Comparison of ENCODE assay signal across 13 cellular contexts in genomic region chr22:24426859-24427499, GRCh38. TPM values are rescaled to one million over a fixed set of nuclear protein-coding genes. Genes with fewer than 3 reads are reported as not detected.
A peak's percentile ranks its signal among the peaks of the same experiment; 100 is the strongest.
DNase-seq lines count a peak whose midpoint lies in the region; ATAC-seq, FAIRE-seq and TF ChIP-seq lines count a peak whose summit lies in the region.
"Had no signal": no experiment of that assay in that cellular context is flagged by ENCODE, and none has a peak within 500 bp of the region (broad histone marks: within the 10 kb centered on the region; RNA-seq: fewer than 3 reads in every experiment).

No MANE protein-coding gene starts in this region.

- no peaks in the 10 kb centered on the region for H3K9me2 ChIP-seq in SU-DHL-6 (replicated peaks; ENCODE audit: insufficient read depth, low read length)

- no peak for FAIRE-seq in HepG2 (lab: Jason Lieb, UNC)

- in situ Hi-C loops in HepG2 (cut with HindIII; ENCODE audit: extremely low pct_ligation_motif_present, low pct_unique_long_range_greater_than_20kb) (no loop called here), HAP-1 (cut with MboI; ENCODE audit: low sequenced_read_pairs) (no loop called here)

- TF ChIP-seq RAD21 in liver (IDR thresholded peaks at IDR 0.05) = no peak
- no peak for TF ChIP-seq RAD21 in HepG2 (CRISPR knock-in tag; IDR thresholded peaks at IDR 0.05)

- H3K36me3 ChIP-seq in liver (ENCODE audit: control insufficient read depth in 4 of 4, insufficient read depth in 3 of 4, low read depth in 1 of 4, low read length in 3 of 4) (no peaks in the 10 kb centered on the region), HepG2 (replicated peaks in 1 of 2; ENCODE audit: control insufficient read depth in 1 of 2, insufficient read depth in 2 of 2, low read length in 2 of 2) (no peaks in the 10 kb centered on the region), SU-DHL-6 (ENCODE audit: low read length) (no peaks in the 10 kb centered on the region), HAP-1 (replicated peaks) (no peaks in the 10 kb centered on the region)
- H3K36me3 ChIP-seq: MG63 had no signal

- POLR2A ChIA-PET in HepG2 (lab: Yijun Ruan, JAX) = interaction anchor here (1.2 kb wide), 1 partner anchor 79 kb away, joined by 3 read pairs; no protein-coding TSS in a partner anchor

- H3K27me3 ChIP-seq in liver (ENCODE audit: control insufficient read depth in 4 of 4, insufficient read depth in 4 of 4, low read length in 3 of 4) (no peaks in the 10 kb centered on the region), HepG2 (ENCODE audit: control insufficient read depth in 1 of 2, insufficient read depth in 2 of 2, low read length in 2 of 2) (peaks cover 0 to 4% of the 10 kb centered on the region in 2 experiments; a peak in 2 of 5 replicates), SU-DHL-6 (ENCODE audit: low read length) (no peaks in the 10 kb centered on the region), HAP-1 (ENCODE audit: low read depth) (no peaks in the 10 kb centered on the region)
- H3K27me3 ChIP-seq: MG63 had no signal

- CTCF ChIA-PET in HepG2 (lab: Yijun Ruan, JAX; ENCODE audit: low intra/inter-chr PET ratio, low total read pairs) = no interaction called here

- H3K9me3 ChIP-seq in liver (ENCODE audit: control insufficient read depth in 4 of 4, low read length in 3 of 4) (no peaks in the 10 kb centered on the region), HepG2 (ENCODE audit: low read length) (no peaks in the 10 kb centered on the region), SU-DHL-6 (ENCODE audit: insufficient read depth, low read length) (no peaks in the 10 kb centered on the region), HAP-1 (no peaks in the 10 kb centered on the region)
- H3K9me3 ChIP-seq: MG63, mucosa of descending colon had no signal

- H3K4me2 ChIP-seq in HepG2 (ENCODE audit: low read depth, low read length) (no peak overlapping the region), SU-DHL-6 (ENCODE audit: low read depth, low read length, poor library complexity, severe bottlenecking) (peak overlapping the region; percentile 77)

- H3K9ac ChIP-seq in liver (ENCODE audit: low read depth in 1 of 2, low read length in 2 of 2) = no peak overlapping the region
- H3K9ac ChIP-seq in HepG2 (ENCODE audit: insufficient read depth, low read depth, low read length) = no peak overlapping the region
- peak overlapping the region; percentile 87 for H3K9ac ChIP-seq in SU-DHL-6 (ENCODE audit: low read length)

- no peak for DNase-seq in HepG2 (ENCODE audit: low spot score)
- no peak for DNase-seq in immature natural killer cell
- no peak for DNase-seq in NCI-H2196 (lab: John Stamatoyannopoulos, UW; ENCODE audit: unreplicated experiment)
- DNase-seq in NCI-H446 treated with DMSO at 0.1 percent for 48 hours (lab: John Stamatoyannopoulos, UW) = no peak
- DNase-seq in HAP-1 (ENCODE audit: low spot score in 2 of 2) = no peak
- DNase-seq: AML-193, cerebellar nuclear complex, MG63, NCI-H510A treated with DMSO at 0.1 percent for 48 hours had no signal

- no peak overlapping the region for H3K4me3 ChIP-seq in liver (ENCODE audit: low read depth in 1 of 3, low read length in 3 of 3)
- no peak overlapping the region for H3K4me3 ChIP-seq in HepG2 (replicated peaks in 1 of 3; ENCODE audit: insufficient read depth in 1 of 3, low read depth in 2 of 3, low read length in 3 of 3)
- peak overlapping the region; percentile 69 for H3K4me3 ChIP-seq in SU-DHL-6 (ENCODE audit: insufficient read depth, low read length, poor library complexity, severe bottlenecking)
- H3K4me3 ChIP-seq in HAP-1 = no peak overlapping the region
- H3K4me3 ChIP-seq: MG63, mucosa of descending colon had no signal

- peak overlapping the region; percentile 46 to 79 (median 75) for H3K4me3 Mint-ChIP-seq in immature natural killer cell

- TF ChIP-seq CTCF in liver (IDR thresholded peaks at IDR 0.05; ENCODE audit: low read depth, low read length, missing input control) = no peak
- no peak for TF ChIP-seq CTCF in HepG2 (CRISPR knock-in tag; IDR thresholded peaks at IDR 0.05)
- no peak for TF ChIP-seq CTCF in SU-DHL-6 (IDR thresholded peaks at IDR 0.05; ENCODE audit: insufficient read depth, low read length, poor library complexity, severe bottlenecking)

- ATAC-seq in HepG2 = no peak
- no peak for ATAC-seq in GM21723 (IDR thresholded peaks at IDR 0.05; ENCODE audit: unreplicated experiment)

- no peak for TF ChIP-seq POLR2A in HepG2 (IDR thresholded peaks at IDR 0.05; ENCODE audit: insufficient read depth in 1 of 2, low read depth in 2 of 2, low read length in 2 of 2)

- peaks cover 41 to 43% of the 10 kb centered on the region in 2 donors for H3K4me1 Mint-ChIP-seq in immature natural killer cell

- H3K27me3 Mint-ChIP-seq in immature natural killer cell (ENCODE audit: low read depth in 3 of 3) = peaks cover 4 to 14% (median 4%) of the 10 kb centered on the region in 3 donors

- BruUV-seq in HepG2 (replicated peaks; lab: Mats Ljungman, UMichigan) = no TSS peak

- H2AFZ ChIP-seq in HepG2 (ENCODE audit: low read length) (no peak overlapping the region), SU-DHL-6 (ENCODE audit: low read depth, low read length, severe bottlenecking) (no peak overlapping the region)

- H3F3A ChIP-seq in SU-DHL-6 (ENCODE audit: insufficient read depth) = peaks cover 32% of the 10 kb centered on the region

- H3K79me2 ChIP-seq in HepG2 (ENCODE audit: insufficient read depth, low read length) (no peaks in the 10 kb centered on the region), SU-DHL-6 (ENCODE audit: insufficient read depth, low read length) (peaks cover 55% of the 10 kb centered on the region)

- H3K27ac ChIP-seq in liver (ENCODE audit: low read depth in 1 of 2, low read length in 2 of 2) (peak overlapping the region; percentile 38 to 44), HepG2 (ENCODE audit: extremely low read length, insufficient read depth, low read length) (no peak overlapping the region), SU-DHL-6 (ENCODE audit: low read depth, low read length) (peak overlapping the region; percentile 99)

- H4K20me1 ChIP-seq in HepG2 (ENCODE audit: insufficient read depth, low read length) = no peaks in the 10 kb centered on the region
- no peaks in the 10 kb centered on the region for H4K20me1 ChIP-seq in SU-DHL-6 (ENCODE audit: low read depth, low read length)

- TF ChIP-seq EP300 in HepG2 (IDR thresholded peaks at IDR 0.05; ENCODE audit: low read depth in 2 of 2, low read length in 2 of 2) (no peak), HepG2 (CRISPR knock-in tag; IDR thresholded peaks at IDR 0.05; ENCODE audit: borderline replicate concordance) (no peak)

- WGBS in liver = 74% methylated on average over 19 of the region's 19 CpGs
- over 99% methylated on average over 11 of the region's 19 CpGs for WGBS in HepG2 (ENCODE audit: low lambda C conversion rate)

- peak overlapping the region; percentile 34 to 85 (median 70) for H3K27ac Mint-ChIP-seq in immature natural killer cell

- no peaks in the 10 kb centered on the region for H3K36me3 Mint-ChIP-seq in immature natural killer cell

- H3K9me3 Mint-ChIP-seq in immature natural killer cell = no peaks in the 10 kb centered on the region

- intact Hi-C loops in HepG2 (cut with micrococcal nuclease; ENCODE audit: unreplicated experiment) = no loop called here

- peaks cover 14 to 56% (median 34%) of the 10 kb centered on the region in 4 donors for H3K4me1 ChIP-seq in liver (ENCODE audit: control insufficient read depth in 4 of 4, insufficient read depth in 4 of 4, low read length in 3 of 4)
- H3K4me1 ChIP-seq in HepG2 (ENCODE audit: insufficient read depth, low read length) = peaks cover 31% of the 10 kb centered on the region
- H3K4me1 ChIP-seq in HAP-1 = peaks cover 4% of the 10 kb centered on the region; the same call in 1 of the 2 replicates

TF ChIP-seq in HepG2, 621 proteins besides CTCF, POLR2A, EP300 and RAD21 (continues in another document):
- TF ChIP-seq ZBTB3 (CRISPR knock-in tag; IDR thresholded peaks at IDR 0.05; ENCODE audit: borderline replicate concordance, low read depth) (no peak), RBM22 (optimal IDR thresholded peaks at IDR 0.05; ENCODE audit: low read length) (no peak), YEATS4 (CRISPR knock-in tag; IDR thresholded peaks at IDR 0.05; ENCODE audit: borderline replicate concordance) (no peak), EEA1 (CRISPR knock-in tag; IDR thresholded peaks at IDR 0.05; ENCODE audit: borderline replicate concordance) (no peak)
- TF ChIP-seq, protein P1, sequence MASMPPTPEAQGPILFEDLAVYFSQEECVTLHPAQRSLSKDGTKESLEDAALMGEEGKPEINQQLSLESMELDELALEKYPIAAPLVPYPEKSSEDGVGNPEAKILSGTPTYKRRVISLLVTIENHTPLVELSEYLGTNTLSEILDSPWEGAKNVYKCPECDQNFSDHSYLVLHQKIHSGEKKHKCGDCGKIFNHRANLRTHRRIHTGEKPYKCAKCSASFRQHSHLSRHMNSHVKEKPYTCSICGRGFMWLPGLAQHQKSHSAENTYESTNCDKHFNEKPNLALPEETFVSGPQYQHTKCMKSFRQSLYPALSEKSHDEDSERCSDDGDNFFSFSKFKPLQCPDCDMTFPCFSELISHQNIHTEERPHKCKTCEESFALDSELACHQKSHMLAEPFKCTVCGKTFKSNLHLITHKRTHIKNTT (CRISPR knock-in tag; IDR thresholded peaks at IDR 0.05) = no peak

RNA-seq across cellular contexts. Expression of gene ADORA2A, which starts 0.4 kb away (rescaled TPM):
- total RNA-seq in liver = 1 to 10 TPM; 4.4 to 5.4 TPM
- 1 to 10 TPM; 3.4 to 3.5 TPM for polyA plus RNA-seq in liver
- 3.3 and 4.0 TPM in 2 replicates for total RNA-seq in HepG2 (2016; rRNA removed; fragmentation: Illumina TruSeq; extraction: Trizol)
- total RNA-seq in HepG2 (2016; cell fraction: cytosol; rRNA removed; fragmentation: Illumina TruSeq; extraction: Trizol; ENCODE audit: low read depth) = 1.3 and 1.5 TPM in 2 replicates
- 3.1 and 3.5 TPM in 2 replicates for total RNA-seq in HepG2 (2016; cell fraction: insoluble cytoplasmic fraction; rRNA removed; fragmentation: Illumina TruSeq; extraction: Trizol)
- total RNA-seq in HepG2 (2016; cell fraction: membrane; rRNA removed; fragmentation: Illumina TruSeq; extraction: Trizol) = 2.9 and 5.0 TPM in 2 replicates
- total RNA-seq in HepG2 (2016; cell fraction: nucleus; rRNA removed; fragmentation: Illumina TruSeq; extraction: Trizol) = 2.4 TPM in 2 replicates
- polyA plus RNA-seq in HepG2 (2011; rRNA removed) = 5.0 and 7.3 TPM in 2 replicates
- polyA plus RNA-seq in HepG2 (2011; cell fraction: cytosol; rRNA removed) = 4.4 and 5.8 TPM in 2 replicates
- polyA plus RNA-seq in HepG2 (2011; cell fraction: nucleus; rRNA removed) = 15.5 and 20.4 TPM in 2 replicates
- 7.5 and 9.0 TPM in 2 replicates for polyA plus RNA-seq in HepG2 (2012)
- 1.3 and 1.7 TPM in 2 replicates for polyA plus RNA-seq in HepG2 (2016; cell fraction: cytosol; fragmentation: Illumina TruSeq; extraction: Trizol; ENCODE audit: low read depth)
- 3.1 and 3.9 TPM in 2 replicates for polyA plus RNA-seq in HepG2 (2016; cell fraction: insoluble cytoplasmic fraction; fragmentation: Illumina TruSeq; extraction: Trizol; ENCODE audit: low read depth)
- 2.3 and 3.2 TPM in 2 replicates for polyA plus RNA-seq in HepG2 (2016; cell fraction: membrane; fragmentation: Illumina TruSeq; extraction: Trizol; ENCODE audit: low read depth)
- polyA plus RNA-seq in HepG2 (2016; cell fraction: nucleus; fragmentation: Illumina TruSeq; extraction: Trizol; ENCODE audit: insufficient read depth, low read depth) = 4.1 and 4.2 TPM in 2 replicates
- polyA minus RNA-seq in HepG2 (2011; rRNA and poly(A)+ RNA removed; ENCODE audit: low replicate concordance) = 3.1 and 18.4 TPM in 2 replicates
- 1.4 and 2.7 TPM in 2 replicates for polyA minus RNA-seq in HepG2 (2011; cell fraction: cytosol; rRNA and poly(A)+ RNA removed)
- 4.9 and 7.1 TPM in 2 replicates for polyA minus RNA-seq in HepG2 (2011; cell fraction: nucleus; rRNA and poly(A)+ RNA removed)
- 1 to 10 TPM; 4.6 to 6.8 (median 5.3) TPM for polyA plus RNA-seq in immature natural killer cell
